ENCODE assay signal across 8 cellular contexts in genomic region chr22:38305481-38306448, GRCh38. TPM values are rescaled to one million over a fixed set of nuclear protein-coding genes. Genes with fewer than 3 reads are reported as not detected.
DNase-seq lines count a peak whose midpoint lies in the region; ATAC-seq and TF ChIP-seq lines count a peak whose summit lies in the region.

No MANE protein-coding gene starts in this region.

- peaks cover 70% of the 10 kb centered on the region for H3K4me1 ChIP-seq in psoas muscle

- ATAC-seq in GM21515 (IDR thresholded peaks at IDR 0.05; ENCODE audit: unreplicated experiment) (peak; percentile 76), psoas muscle (peak in 2 of 4 donors; percentile 19 to 36)

- H3K4me1 Mint-ChIP-seq in IgD-negative memory B cell, result peaks cover 18 to 30% (median 19%) of the 10 kb centered on the region in 3 donors

- WGBS in psoas muscle, 3 donors, result 40 to 43% (median 43%) methylated on average over 16 of the region's 16 CpGs

- H3K9me3 ChIP-seq in psoas muscle, result no peaks in the 10 kb centered on the region

- H3K27me3 ChIP-seq in GM06990 (replicated peaks; ENCODE audit: control insufficient read depth, insufficient read depth, low read length) (no peaks in the 10 kb centered on the region), psoas muscle (ENCODE audit: insufficient read depth in 3 of 3, low read length in 2 of 3) (no peaks in the 10 kb centered on the region)

- intact Hi-C loops in psoas muscle (cut with DNase I), result loop anchor here in 1 of 2 donors (5.0 kb wide), 1 partner anchor 43 kb away; no protein-coding TSS in a partner anchor

- peak; percentile 82 for DNase-seq in GM06990 (ENCODE audit: extremely low read depth, insufficient read length)
- peak; percentile 12 for DNase-seq in activated T-cell treated with anti-CD3 and anti-CD28 coated beads for 4 hours
- peak; percentile 30 for DNase-seq in fibroblast of peridontal ligament (ENCODE audit: extremely low read depth)
- DNase-seq in psoas muscle, result no peak
- no peak for DNase-seq in globus pallidus (ENCODE audit: low spot score)
- DNase-seq in activated CD4-positive, CD25-positive, alpha-beta regulatory T cell treated with anti-CD3 and anti-CD28 coated beads, Interleukin-2, amount 50 U/mL, for 72 hours, result no peak

- H3K27ac Mint-ChIP-seq in IgD-negative memory B cell, result peak overlapping the region; percentile 83 to 89 (median 88)

- no peaks in the 10 kb centered on the region for H3K9me3 Mint-ChIP-seq in IgD-negative memory B cell

- peak overlapping the region; percentile 64 to 92 (median 74) for H3K4me3 Mint-ChIP-seq in IgD-negative memory B cell

- peaks cover 4% of the 10 kb centered on the region for H3K36me3 Mint-ChIP-seq in IgD-negative memory B cell

- no peaks in the 10 kb centered on the region for H3K27me3 Mint-ChIP-seq in IgD-negative memory B cell

- peak; percentile 39 for TF ChIP-seq CTCF in GM06990 (IDR thresholded peaks at IDR 0.05; ENCODE audit: insufficient read depth, low read length, poor library complexity, severe bottlenecking)
- TF ChIP-seq CTCF in psoas muscle (IDR thresholded peaks at IDR 0.05), result no peak

- H3K27ac ChIP-seq in psoas muscle, result peak overlapping the region; percentile 51

- H3K36me3 ChIP-seq in GM06990 (ENCODE audit: control insufficient read depth, insufficient read depth, low read length), result peaks cover 25% of the 10 kb centered on the region
- H3K36me3 ChIP-seq in psoas muscle (ENCODE audit: insufficient read depth in 1 of 2, low read depth in 1 of 2), result peaks cover 0 to 30% of the 10 kb centered on the region in 2 donors

- H3K4me3 ChIP-seq in GM06990 (replicated peaks; ENCODE audit: low read depth, low read length) (peak overlapping the region; percentile 31), psoas muscle (no peak overlapping the region)

RNA-seq across cellular contexts. Expression of gene CSNK1E, which starts 11.5 kb away (rescaled TPM):
- polyA plus RNA-seq in IgD-negative memory B cell (12.6 TPM), psoas muscle (100 to 1,000 TPM in 1 of 3 donors, 10 to 100 TPM in 2; 33.4 to 193 (median 63.6) TPM)
- total RNA-seq in psoas muscle, result 10 to 100 TPM; 41.4 to 61.8 (median 49.0) TPM

RNA-seq across cellular contexts. Expression of gene TMEM184B, which starts 33.0 kb away (rescaled TPM):
- polyA plus RNA-seq in IgD-negative memory B cell (5.9 TPM), psoas muscle (10 to 100 TPM; 13.6 to 28.2 (median 24.8) TPM)
- 10 to 100 TPM; 23.2 to 40.3 (median 30.3) TPM for total RNA-seq in psoas muscle

Comparison
In these comparisons a context has a peak if more than half of its experiments do, and no peak if none do; other contexts are left out.
1. DNase-seq: peak in GM06990 (single experiment), activated T-cell treated with anti-CD3 and anti-CD28 coated beads for 4 hours (single experiment) and fibroblast of peridontal ligament (single experiment); none in psoas muscle (0 of 2), globus pallidus (single experiment) and activated CD4-positive, CD25-positive, alpha-beta regulatory T cell treated with anti-CD3 and anti-CD28 coated beads, Interleukin-2, amount 50 U/mL, for 72 hours (single experiment).